Comparison of ENCODE assay signal across 9 cellular contexts in the genomic region with DNA sequence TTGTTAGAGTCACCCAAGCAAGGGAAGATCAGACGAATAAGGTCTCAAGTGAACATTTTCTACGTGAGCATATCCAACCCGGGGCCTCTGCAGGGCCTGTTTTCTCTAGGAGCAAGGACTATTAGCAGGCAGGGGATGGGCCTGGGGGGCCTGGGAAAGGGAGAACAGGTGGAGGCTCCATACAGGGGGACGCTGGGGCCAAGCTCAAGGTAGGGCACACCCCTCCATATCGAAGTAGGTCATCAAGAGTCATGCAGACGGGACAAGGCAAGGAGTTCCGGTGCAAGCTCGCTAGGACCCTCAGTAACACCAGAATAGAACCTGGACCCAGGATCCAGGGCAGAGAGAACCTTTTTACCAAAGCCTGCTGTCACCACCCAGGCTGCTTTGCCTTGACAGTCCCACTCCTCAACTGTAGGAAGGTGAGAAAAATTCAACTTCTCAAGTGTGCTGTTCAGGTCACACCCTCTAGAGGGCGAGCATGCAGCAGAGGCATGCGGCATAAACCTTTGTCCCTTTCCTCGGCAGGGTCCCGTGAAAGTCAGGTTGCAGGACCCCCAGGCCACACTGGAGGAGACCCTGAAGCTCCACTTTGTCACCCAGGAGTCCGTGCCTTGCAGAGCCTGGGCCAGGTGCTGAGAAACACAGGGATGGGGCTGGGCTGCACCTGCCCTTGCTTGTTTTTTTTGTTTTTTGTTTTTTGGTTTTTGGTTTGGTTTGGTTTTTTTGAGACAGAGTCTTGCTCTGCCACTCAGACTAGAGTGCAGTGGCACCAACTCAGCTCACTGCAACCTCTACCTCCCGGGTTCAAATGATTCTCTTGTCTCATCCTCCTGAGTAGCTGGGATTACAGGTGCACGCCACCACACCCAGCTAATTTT. TPM values are rescaled to one million over a fixed set of nuclear protein-coding genes. Genes with fewer than 3 reads are reported as not detected.
A peak's percentile ranks its signal among the peaks of the same experiment; 100 is the strongest.
DNase-seq lines count a peak whose midpoint lies in the region; ATAC-seq, FAIRE-seq and TF ChIP-seq lines count a peak whose summit lies in the region.
"Had no signal": no experiment of that assay in that cellular context is flagged by ENCODE, and none has a peak within 500 bp of the region (broad histone marks: within the 10 kb centered on the region; RNA-seq: fewer than 3 reads in every experiment).

No MANE protein-coding gene starts in this region.

- no peak overlapping the region for H3K4me3 Mint-ChIP-seq in nephron progenitor cell

- peak; percentile 58 to 75 for ATAC-seq in activated CD4-positive, CD25-positive, alpha-beta regulatory T cell treated with anti-CD3 and anti-CD28 coated beads, Interleukin-2, amount 50 U/mL, for 24 hours
- ATAC-seq in GM19452 (IDR thresholded peaks at IDR 0.05; ENCODE audit: unreplicated experiment) = no peak
- ATAC-seq in HG02610 (IDR thresholded peaks at IDR 0.05; ENCODE audit: unreplicated experiment) = no peak
- ATAC-seq in GM18858 (IDR thresholded peaks at IDR 0.05; ENCODE audit: unreplicated experiment) = no peak

- DNase-seq in COLO829 (ENCODE audit: low spot score) = peak; percentile 69
- peak; percentile 47 for DNase-seq in HTR-8/SVneo (ENCODE audit: insufficient read length, low spot score)
- DNase-seq in dermis blood vessel endothelial cell = peak; percentile 65
- DNase-seq in nephron progenitor cell = peak; percentile 70

- H3K36me3 Mint-ChIP-seq in nephron progenitor cell (ENCODE audit: low read depth) = peaks cover 4% of the 10 kb centered on the region

- peaks cover 39% of the 10 kb centered on the region for H3K27me3 Mint-ChIP-seq in nephron progenitor cell (ENCODE audit: low read depth, poor library complexity)

- H3K4me1 Mint-ChIP-seq in nephron progenitor cell = peaks cover 10% of the 10 kb centered on the region

- FAIRE-seq in HTR-8/SVneo (lab: Jason Lieb, UNC) = no peak

- peak; percentile 77 for TF ChIP-seq CTCF in nephron progenitor cell (IDR thresholded peaks at IDR 0.05)

- H3K27ac Mint-ChIP-seq in nephron progenitor cell = no peak overlapping the region

- peaks cover 40% of the 10 kb centered on the region for H3K9me3 Mint-ChIP-seq in nephron progenitor cell

RNA-seq across cellular contexts. Expression of gene APOBEC3B, which starts 8.6 kb away (rescaled TPM):
- under 0.01 and 2.5 TPM in 2 replicates for total RNA-seq in dermis blood vessel endothelial cell

RNA-seq across cellular contexts. Expression of gene APOBEC3A, which starts 16.1 kb away (rescaled TPM):
- total RNA-seq in dermis blood vessel endothelial cell = not detected in 2 replicates
- total RNA-seq: renal cortical epithelial cell had no signal

RNA-seq across cellular contexts. Expression of gene APOBEC3C, which starts 40.5 kb away (rescaled TPM):
- 0.68 and 3.9 TPM in 2 replicates for total RNA-seq in dermis blood vessel endothelial cell

RNA-seq across cellular contexts. Expression of gene APOBEC3D, which starts 47.4 kb away (rescaled TPM):
- total RNA-seq in dermis blood vessel endothelial cell = 1.3 and 3.4 TPM in 2 replicates

Comparison
In these comparisons a context has a peak if more than half of its experiments do, and no peak if none do; other contexts are left out.
1. ATAC-seq: peak in activated CD4-positive, CD25-positive, alpha-beta regulatory T cell treated with anti-CD3 and anti-CD28 coated beads, Interleukin-2, amount 50 U/mL, for 24 hours (2 of 2); none in GM19452 (single experiment), HG02610 (single experiment) and GM18858 (single experiment).
2. Peak in every context shown above with its lines, with median percentiles within 50 percentile points of each other: DNase-seq.